Comparison of ENCODE assay signal across 10 cellular contexts in genomic region chr14:105581551-105582341, GRCh38. TPM values are rescaled to one million over a fixed set of nuclear protein-coding genes. Genes with fewer than 3 reads are reported as not detected.
DNase-seq lines count a peak whose midpoint lies in the region; ATAC-seq, FAIRE-seq and TF ChIP-seq lines count a peak whose summit lies in the region.
"Had no signal": no experiment of that assay in that cellular context is flagged by ENCODE, and none has a peak within 500 bp of the region (broad histone marks: within the 10 kb centered on the region; RNA-seq: fewer than 3 reads in every experiment).

No MANE protein-coding gene starts in this region.

- WGBS in tibial nerve, 2 donors = 57 to 67% methylated on average over 10 to 15 of the region's 15 CpGs

- H3K4me3 ChIP-seq in tibial nerve = no peak overlapping the region
- H3K4me3 ChIP-seq: gastrocnemius medialis had no signal

- no peak for FAIRE-seq in HTR-8/SVneo (lab: Jason Lieb, UNC)

- no peaks in the 10 kb centered on the region for H3K4me1 ChIP-seq in tibial nerve
- H3K4me1 ChIP-seq: gastrocnemius medialis had no signal

- H3K36me3 ChIP-seq in tibial nerve = no peaks in the 10 kb centered on the region
- H3K36me3 ChIP-seq: gastrocnemius medialis had no signal

- DNase-seq in D341Med (ENCODE audit: low spot score) = peak; percentile 53
- DNase-seq in HTR-8/SVneo (ENCODE audit: insufficient read length, low spot score) = no peak
- no peak for DNase-seq in tibial nerve (ENCODE audit: low spot score in 2 of 2)
- DNase-seq in NCI-H1417 (lab: John Stamatoyannopoulos, UW) = no peak
- DNase-seq: caudate nucleus, gastrocnemius medialis had no signal

- ATAC-seq in GM19455 (IDR thresholded peaks at IDR 0.05; ENCODE audit: unreplicated experiment) (peak; percentile 40), HG03108 (IDR thresholded peaks at IDR 0.05; ENCODE audit: unreplicated experiment) (peak; percentile 35), esophagus mucosa (peak; percentile 6), GM18868 (IDR thresholded peaks at IDR 0.05; ENCODE audit: unreplicated experiment) (no peak)
- ATAC-seq: gastrocnemius medialis had no signal

- TF ChIP-seq POLR2A in tibial nerve (IDR thresholded peaks at IDR 0.05) = no peak

- H3K9me3 ChIP-seq in tibial nerve = peaks cover 0 to 3% (median 0%) of the 10 kb centered on the region in 4 donors
- H3K9me3 ChIP-seq: gastrocnemius medialis had no signal

- H3K27ac ChIP-seq in tibial nerve = peak overlapping the region in 1 of 4 donors; percentile 22
- H3K27ac ChIP-seq: gastrocnemius medialis had no signal

- TF ChIP-seq CTCF in tibial nerve (IDR thresholded peaks at IDR 0.05) = no peak

- no peaks in the 10 kb centered on the region for H3K27me3 ChIP-seq in tibial nerve
- H3K27me3 ChIP-seq: gastrocnemius medialis had no signal

- TF ChIP-seq EP300 in tibial nerve (IDR thresholded peaks at IDR 0.05) = no peak

RNA-seq across cellular contexts. Expression of gene TMEM121, which starts 55.4 kb away (rescaled TPM):
- total RNA-seq in esophagus mucosa = 0.48 TPM
- total RNA-seq in tibial nerve = 10 to 100 TPM; 15.1 to 28.2 (median 20.1) TPM

Comparison
In these comparisons a context has a peak if more than half of its experiments do, and no peak if none do; other contexts are left out.
1. RNA of gene TMEM121, which starts 55.4 kb away (total RNA-seq): 15.1 to 28.2 TPM in tibial nerve; 0.48 TPM in esophagus mucosa (single experiment); every median in the first group is over 10 times any median in the second.